In genomic region chr20:57671072-57671391, GRCh38 we compare ENCODE assay signal across 32 cellular contexts. TPM values are rescaled to one million over a fixed set of nuclear protein-coding genes. Genes with fewer than 3 reads are reported as not detected.
"Had no signal": no experiment of that assay in that cellular context is flagged by ENCODE, and none has a peak within 500 bp of the region (broad histone marks: within the 10 kb centered on the region; RNA-seq: fewer than 3 reads in every experiment).

No MANE protein-coding gene starts in this region.

- H3K36me3 ChIP-seq: colonic mucosa, esophagus muscularis mucosa, gastroesophageal sphincter, heart left ventricle, ovary, spleen, suprapubic skin, transverse colon, upper lobe of right lung, uterus had no signal

- H3K4me3 Mint-ChIP-seq: dendritic cell treated with granulocyte-macrophage colony-stimulating factor and Interleukin-4, amounts not matched to agents 40 ng/mL and 50 ng/mL, for 4 days; endodermal cell; memory B cell; naive thymus-derived CD4-positive, alpha-beta T cell; stimulated activated naive B cell treated with anti-CD40 and anti-IgM and Interleukin-4, amounts not matched to agents 10 μg/mL and 1 μg/mL and 100 μg/mL, for 72 hours; stimulated activated naive CD8-positive, alpha-beta T cell treated with anti-CD3 and anti-CD28 coated beads, Interleukin-15, Interleukin-2, amounts not matched to agents 100 ng/mL and 50 ng/mL, for 24 hours had no signal

- ATAC-seq: gastroesophageal sphincter; heart left ventricle; left lobe of liver; naive thymus-derived CD4-positive, alpha-beta T cell; psoas muscle; right cardiac atrium; stimulated activated naive B cell treated with anti-CD40 and anti-IgM and Interleukin-4, amounts not matched to agents 10 μg/mL and 1 μg/mL and 100 μg/mL, for 72 hours; upper lobe of right lung had no signal

- H3K27ac ChIP-seq: colonic mucosa, esophagus muscularis mucosa, foreskin keratinocyte, gastroesophageal sphincter, heart left ventricle, hepatocyte, ovary, psoas muscle, spleen, suprapubic skin, transverse colon, upper lobe of right lung, uterus had no signal

- H3K9me3 Mint-ChIP-seq: dendritic cell treated with granulocyte-macrophage colony-stimulating factor and Interleukin-4, amounts not matched to agents 40 ng/mL and 50 ng/mL, for 4 days; endodermal cell; memory B cell; naive thymus-derived CD4-positive, alpha-beta T cell; stimulated activated naive B cell treated with anti-CD40 and anti-IgM and Interleukin-4, amounts not matched to agents 10 μg/mL and 1 μg/mL and 100 μg/mL, for 72 hours; stimulated activated naive CD8-positive, alpha-beta T cell treated with anti-CD3 and anti-CD28 coated beads, Interleukin-15, Interleukin-2, amounts not matched to agents 100 ng/mL and 50 ng/mL, for 24 hours had no signal

- H3K27me3 Mint-ChIP-seq: memory B cell; stimulated activated naive B cell treated with anti-CD40 and anti-IgM and Interleukin-4, amounts not matched to agents 10 μg/mL and 1 μg/mL and 100 μg/mL, for 72 hours; stimulated activated naive CD8-positive, alpha-beta T cell treated with anti-CD3 and anti-CD28 coated beads, Interleukin-15, Interleukin-2, amounts not matched to agents 100 ng/mL and 50 ng/mL, for 24 hours had no signal

- H3K4me2 ChIP-seq: hepatocyte had no signal

- H3K4me1 ChIP-seq: uterus had no signal

- DNase-seq: colonic mucosa; effector CD8-positive, alpha-beta T cell; endodermal cell; heart left ventricle; kidney; mucosa of descending colon; naive thymus-derived CD4-positive, alpha-beta T cell; occipital lobe; ovary; posterior cingulate gyrus; psoas muscle; spleen; stimulated activated naive B cell treated with anti-CD40 and anti-IgM and Interleukin-4, amounts not matched to agents 10 μg/mL and 1 μg/mL and 100 μg/mL, for 72 hours; transverse colon; upper lobe of right lung; uterus had no signal

- H3K27ac Mint-ChIP-seq: dendritic cell treated with granulocyte-macrophage colony-stimulating factor and Interleukin-4, amounts not matched to agents 40 ng/mL and 50 ng/mL, for 4 days; memory B cell; naive thymus-derived CD4-positive, alpha-beta T cell; stimulated activated naive B cell treated with anti-CD40 and anti-IgM and Interleukin-4, amounts not matched to agents 10 μg/mL and 1 μg/mL and 100 μg/mL, for 72 hours had no signal

- H3K4me3 ChIP-seq: colonic mucosa, esophagus muscularis mucosa, gastroesophageal sphincter, heart left ventricle, hepatocyte, lung, mucosa of descending colon, ovary, psoas muscle, skin epidermis, spleen, suprapubic skin, transverse colon, upper lobe of right lung, uterus had no signal

- H3K27me3 ChIP-seq: colonic mucosa, esophagus muscularis mucosa, foreskin keratinocyte, gastroesophageal sphincter, heart left ventricle, hepatocyte, ovary, suprapubic skin, transverse colon, upper lobe of right lung, uterus had no signal

- H3K36me3 Mint-ChIP-seq: memory B cell had no signal

- H3K9me3 ChIP-seq: colonic mucosa, esophagus muscularis mucosa, gastroesophageal sphincter, heart left ventricle, mucosa of descending colon, ovary, psoas muscle, spleen, suprapubic skin, transverse colon, upper lobe of right lung, uterus had no signal

RNA-seq across cellular contexts. Expression of gene ZBP1, which starts 50.8 kb away (rescaled TPM):
- total RNA-seq: endodermal cell, endothelial cell of umbilical vein, epithelial cell of proximal tubule, fibroblast of lung, foreskin keratinocyte, hepatocyte, occipital lobe, renal cortical epithelial cell had no signal
